In genomic region chr2:233053928-233054774, GRCh38 we compare ENCODE assay signal across 8 cellular contexts. TPM values are rescaled to one million over a fixed set of nuclear protein-coding genes. Genes with fewer than 3 reads are reported as not detected.
DNase-seq lines count a peak whose midpoint lies in the region; ATAC-seq and TF ChIP-seq lines count a peak whose summit lies in the region.

No MANE protein-coding gene starts in this region.

- H2BK15ac ChIP-seq in mesendoderm (replicated peaks; ENCODE audit: low read depth) = no peak overlapping the region

- DNase-seq in Right ventricle myocardium inferior (ENCODE audit: missing footprints) (peak; percentile 88), cardiac septum (ENCODE audit: low spot score) (no peak), NCI-H1048 (lab: John Stamatoyannopoulos, UW) (peak; percentile 7), coronary artery (ENCODE audit: low spot score) (peak; percentile 70), mesendoderm (peak; percentile 71), amniotic stem cell (lab: John Stamatoyannopoulos, UW) (no peak)
- DNase-seq in activated CD4-positive, alpha-beta T cell treated with anti-CD3 and anti-CD28 coated beads for 48 hours = peak; percentile 86
- DNase-seq in stimulated activated CD8-positive, alpha-beta memory T cell treated with anti-CD3 and anti-CD28 coated beads, Interleukin-4, amount 100 ng/mL, for 1 hour (ENCODE audit: low read depth in 2 of 2, low spot score in 1 of 2) = peak; percentile 47 to 56

- no peaks in the 10 kb centered on the region for H3K79me2 ChIP-seq in mesendoderm (ENCODE audit: control insufficient read depth, insufficient read depth, low read length)

- intact Hi-C loops in Right ventricle myocardium inferior (cut with DNase I) = loop anchor here (5.0 to 10.0 kb wide), 2 partner anchors 202 to 449 kb away; no protein-coding TSS in a partner anchor
- intact Hi-C loops in cardiac septum (cut with DNase I) = loop anchor here (10.0 kb wide), 1 partner anchor 359 kb away; the partner anchor contains the start of gene GIGYF2

- no peak overlapping the region for H3K4ac ChIP-seq in mesendoderm (ENCODE audit: low read depth, low read length)

- H3K4me3 ChIP-seq in coronary artery (peak overlapping the region; percentile 12), mesendoderm (ENCODE audit: low read length) (no peak overlapping the region)

- no peak overlapping the region for H4K5ac ChIP-seq in mesendoderm (ENCODE audit: low read length)

- H3K23ac ChIP-seq in mesendoderm (ENCODE audit: low read length) = no peak overlapping the region

- H3K9ac ChIP-seq in mesendoderm (ENCODE audit: low read length) = no peak overlapping the region

- H3K27me3 ChIP-seq in mesendoderm (ENCODE audit: insufficient read depth, low read length, poor library complexity) = no peaks in the 10 kb centered on the region

- H3K18ac ChIP-seq in mesendoderm (ENCODE audit: low read length) = no peak overlapping the region

- no peak overlapping the region for H2BK5ac ChIP-seq in mesendoderm (ENCODE audit: low read length)

- H4K8ac ChIP-seq in mesendoderm (ENCODE audit: low read depth, low read length) = no peak overlapping the region

- no peaks in the 10 kb centered on the region for H3K36me3 ChIP-seq in mesendoderm (ENCODE audit: control insufficient read depth, insufficient read depth, low read length)

- no peak overlapping the region for H3K27ac ChIP-seq in coronary artery
- H3K27ac ChIP-seq in mesendoderm (ENCODE audit: low read depth, low read length) = no peak overlapping the region

- H3K56ac ChIP-seq in mesendoderm (ENCODE audit: low read length) = no peak overlapping the region

- no peaks in the 10 kb centered on the region for H3K79me1 ChIP-seq in mesendoderm (ENCODE audit: low read length)

- no peak overlapping the region for H2BK120ac ChIP-seq in mesendoderm (ENCODE audit: low read depth, low read length)

- H3K4me1 ChIP-seq in mesendoderm (ENCODE audit: control insufficient read depth, low read depth, low read length) = no peaks in the 10 kb centered on the region

- no peak overlapping the region for H2AK5ac ChIP-seq in mesendoderm (ENCODE audit: low read length)

- H3K4me2 ChIP-seq in mesendoderm (ENCODE audit: low read length) = no peak overlapping the region

- peak; percentile 86 for TF ChIP-seq CTCF in coronary artery (IDR thresholded peaks at IDR 0.05)

- ATAC-seq in Right ventricle myocardium inferior = no peak

- no CpG with 5 or more reads among the region's 22 CpGs for WGBS in mesendoderm (ENCODE audit: extremely low coverage, insufficient coverage, low lambda C conversion rate)

RNA-seq across cellular contexts. Expression of gene INPP5D, which starts 6.0 kb away (rescaled TPM):
- total RNA-seq in Right ventricle myocardium inferior (5.2 TPM), cardiac septum (6.2 TPM)
- 1.6 TPM for polyA plus RNA-seq in mesendoderm (2013, experiment 1 of 2)
- polyA plus RNA-seq in mesendoderm (2013, experiment 2 of 2) = 1.5 TPM

RNA-seq across cellular contexts. Expression of gene NEU2, which starts 21.7 kb away (rescaled TPM):
- total RNA-seq in Right ventricle myocardium inferior = not detected
- total RNA-seq in cardiac septum = not detected
- not detected for polyA plus RNA-seq in mesendoderm (2013, experiment 1 of 2)
- not detected for polyA plus RNA-seq in mesendoderm (2013, experiment 2 of 2)

RNA-seq across cellular contexts. Expression of gene NGEF, which starts 41.1 kb away (rescaled TPM):
- total RNA-seq in Right ventricle myocardium inferior (0.51 TPM), cardiac septum (0.24 TPM)
- polyA plus RNA-seq in mesendoderm (2013, experiment 1 of 2) = 0.69 TPM
- polyA plus RNA-seq in mesendoderm (2013, experiment 2 of 2) = 0.81 TPM

Comparison
In these comparisons a context has a peak if more than half of its experiments do, and no peak if none do; other contexts are left out.
1. DNase-seq: peak in Right ventricle myocardium inferior (single experiment), NCI-H1048 (single experiment), activated CD4-positive, alpha-beta T cell treated with anti-CD3 and anti-CD28 coated beads for 48 hours (single experiment), coronary artery (single experiment), mesendoderm (single experiment) and stimulated activated CD8-positive, alpha-beta memory T cell treated with anti-CD3 and anti-CD28 coated beads, Interleukin-4, amount 100 ng/mL, for 1 hour (2 of 2); none in cardiac septum (single experiment) and amniotic stem cell (single experiment).